9 cellular contexts compared by ENCODE assay signal in genomic region chr7:38607466-38607865, GRCh38. TPM values are rescaled to one million over a fixed set of nuclear protein-coding genes. Genes with fewer than 3 reads are reported as not detected.
"Had no signal": no experiment of that assay in that cellular context is flagged by ENCODE, and none has a peak within 500 bp of the region (broad histone marks: within the 10 kb centered on the region; RNA-seq: fewer than 3 reads in every experiment).

No MANE protein-coding gene starts in this region.

- DNase-seq: GDM1, GF-D8 had no signal

- H3K4me3 ChIP-seq: GM12878 had no signal

- ATAC-seq: GM12878 had no signal

- FAIRE-seq: G401.6, GM12878, GM12891, GM12892, GM18507, GM19239 had no signal

RNA-seq across cellular contexts. Expression of gene AMPH, which starts 23.7 kb away (rescaled TPM):
- total RNA-seq: G401 had no signal
